18 cellular contexts compared by ENCODE assay signal in the genomic region with DNA sequence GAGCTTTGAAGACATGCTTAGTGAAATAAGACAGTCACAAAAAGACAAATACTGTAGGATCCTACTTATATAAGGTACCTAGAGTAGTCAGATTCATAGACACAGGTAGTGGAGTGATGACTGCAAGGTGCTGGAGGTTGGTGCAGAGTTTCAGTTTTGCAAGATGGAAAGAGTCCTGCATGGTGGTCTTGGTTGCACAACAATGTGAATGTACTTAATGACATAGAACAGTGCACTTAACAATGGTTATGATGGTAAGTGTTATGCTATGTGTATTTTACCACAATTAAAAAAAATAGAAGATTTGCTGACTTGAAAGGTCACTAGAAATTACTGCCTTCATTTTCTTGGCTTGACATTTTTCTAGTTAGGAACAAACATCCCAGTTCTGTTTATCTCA. TPM values are rescaled to one million over a fixed set of nuclear protein-coding genes. Genes with fewer than 3 reads are reported as not detected.
DNase-seq lines count a peak whose midpoint lies in the region; ATAC-seq, FAIRE-seq and TF ChIP-seq lines count a peak whose summit lies in the region.
"Had no signal": no experiment of that assay in that cellular context is flagged by ENCODE, and none has a peak within 500 bp of the region (broad histone marks: within the 10 kb centered on the region; RNA-seq: fewer than 3 reads in every experiment).

No MANE protein-coding gene starts in this region.

- no peaks in the 10 kb centered on the region for H3K9me3 ChIP-seq in GM12878 (replicated peaks; ENCODE audit: control insufficient read depth, insufficient read depth, low read length)
- H3K9me3 ChIP-seq: ascending aorta, thoracic aorta had no signal

- no peak for TF ChIP-seq CTCF in GM12878 (IDR thresholded peaks at IDR 0.05 in 2 of 3, conservative IDR thresholded peaks at IDR 0.05 in 1 of 3; ENCODE audit: control insufficient read depth in 2 of 3, extremely low read depth in 1 of 3, insufficient read depth in 1 of 3, low read depth in 3 of 3, low read length in 3 of 3)

- H3K9ac ChIP-seq in GM12878 (ENCODE audit: control insufficient read depth, insufficient read depth, low read length), result no peak overlapping the region

- SMC1A ChIA-PET in GM12878 (lab: Charles Lee; ENCODE audit: uncharacterized antibody, unreplicated experiment), result interaction anchor here (0.8 to 2.3 kb wide), 2 partner anchors 24 to 51 kb away, joined by 3 to 12 read pairs; no protein-coding TSS in a partner anchor

- no peak for TF ChIP-seq RAD21 in GM12878 (IDR thresholded peaks at IDR 0.05; ENCODE audit: insufficient read depth, low read depth, low read length)

- no peaks in the 10 kb centered on the region for H3K9me3 Mint-ChIP-seq in activated T-cell treated with anti-CD3 and anti-CD28 coated beads, Interleukin-2, amount 50 U/mL, for 4 hours
- no peaks in the 10 kb centered on the region for H3K9me3 Mint-ChIP-seq in activated T-cell treated with anti-CD3 and anti-CD28 coated beads, Interleukin-2, amount 50 U/mL, for 24 hours
- no peaks in the 10 kb centered on the region for H3K9me3 Mint-ChIP-seq in stimulated activated effector memory CD8-positive, alpha-beta T cell treated with anti-CD3 and anti-CD28 coated beads, Interleukin-12 subunit alpha, Interleukin-12 subunit beta, amount 100 ng/mL, for 72 hours
- H3K9me3 Mint-ChIP-seq: dendritic cell treated with granulocyte-macrophage colony-stimulating factor and Interleukin-4, amounts not matched to agents 40 ng/mL and 50 ng/mL, for 4 days; T-helper 1 cell treated with Interleukin-12 subunit alpha and Interleukin-12 subunit beta and Interleukin-4 antibody, amounts not matched to agents 30 μg/mL and 1 μg/mL, for 36 hours had no signal

- no peak for DNase-seq in activated T-cell treated with anti-CD3 and anti-CD28 coated beads, Interleukin-2, amount 50 U/mL, for 4 hours
- no peak for DNase-seq in activated T-cell treated with anti-CD3 and anti-CD28 coated beads, Interleukin-2, amount 50 U/mL, for 24 hours
- DNase-seq in GM12878 (ENCODE audit: low read depth, low spot score) (no peak), NCI-H2227 treated with DMSO at 0.1 percent for 48 hours (lab: John Stamatoyannopoulos, UW) (no peak)
- DNase-seq in stimulated activated effector memory CD8-positive, alpha-beta T cell treated with anti-CD3 and anti-CD28 coated beads, Interleukin-12 subunit alpha, Interleukin-12 subunit beta, amount 100 ng/mL, for 72 hours (ENCODE audit: low spot score in 2 of 2), result no peak
- DNase-seq: activated CD4-positive, alpha-beta T cell treated with anti-CD3 and anti-CD28 coated beads for 1 hour; activated T-cell treated with anti-CD3 and anti-CD28 coated beads, Interleukin-2, amount 50 U/mL, for 48 hours; erythroblast; NCI-H2029; NCI-H774; stimulated activated CD4-positive, alpha-beta T cell treated with anti-CD3 and anti-CD28 coated beads, Interleukin-15, amount 100 ng/mL, for 24 hours had no signal

- H3K27me3 ChIP-seq in GM12878 (replicated peaks in 1 of 2; ENCODE audit: control insufficient read depth in 2 of 2, insufficient read depth in 2 of 2, low read length in 1 of 2), result no peaks in the 10 kb centered on the region
- H3K27me3 ChIP-seq: ascending aorta had no signal

- no peak for TF ChIP-seq POLR2A in GM12878 (IDR thresholded peaks at IDR 0.05; ENCODE audit: low read depth, low read length)

- H3K4me3 Mint-ChIP-seq in activated T-cell treated with anti-CD3 and anti-CD28 coated beads, Interleukin-2, amount 50 U/mL, for 4 hours, result no peak overlapping the region
- no peak overlapping the region for H3K4me3 Mint-ChIP-seq in activated T-cell treated with anti-CD3 and anti-CD28 coated beads, Interleukin-2, amount 50 U/mL, for 24 hours
- H3K4me3 Mint-ChIP-seq in stimulated activated effector memory CD8-positive, alpha-beta T cell treated with anti-CD3 and anti-CD28 coated beads, Interleukin-12 subunit alpha, Interleukin-12 subunit beta, amount 100 ng/mL, for 72 hours, result no peak overlapping the region
- H3K4me3 Mint-ChIP-seq: dendritic cell treated with granulocyte-macrophage colony-stimulating factor and Interleukin-4, amounts not matched to agents 40 ng/mL and 50 ng/mL, for 4 days; T-helper 1 cell treated with Interleukin-12 subunit alpha and Interleukin-12 subunit beta and Interleukin-4 antibody, amounts not matched to agents 30 μg/mL and 1 μg/mL, for 36 hours had no signal

- peak overlapping the region; percentile 76; the same call in 1 of the 2 replicates for H3K4me2 ChIP-seq in GM12878 (ENCODE audit: control insufficient read depth, insufficient read depth)

- FAIRE-seq in GM12878 (lab: Jason Lieb, UNC), result peak; percentile 78

- ATAC-seq in activated T-cell treated with anti-CD3 and anti-CD28 coated beads, Interleukin-2, amount 50 U/mL, for 4 hours, result peak; percentile 47 to 61
- ATAC-seq in HG02973 (IDR thresholded peaks at IDR 0.05; ENCODE audit: unreplicated experiment) (peak; percentile 24), GM12878 (peak; percentile 3; the same call in 1 of the 3 replicates), HG03378 (IDR thresholded peaks at IDR 0.05; ENCODE audit: unreplicated experiment) (no peak), GM18870 (IDR thresholded peaks at IDR 0.05; ENCODE audit: unreplicated experiment) (no peak)
- ATAC-seq in stimulated activated effector memory CD8-positive, alpha-beta T cell treated with anti-CD3 and anti-CD28 coated beads, Interleukin-12 subunit alpha, Interleukin-12 subunit beta, amount 100 ng/mL, for 72 hours, result peak; percentile 53

- peaks cover 68% of the 10 kb centered on the region for H3K4me1 Mint-ChIP-seq in activated T-cell treated with anti-CD3 and anti-CD28 coated beads, Interleukin-2, amount 50 U/mL, for 4 hours (ENCODE audit: low read depth)
- H3K4me1 Mint-ChIP-seq in activated T-cell treated with anti-CD3 and anti-CD28 coated beads, Interleukin-2, amount 50 U/mL, for 24 hours (ENCODE audit: low read depth), result peaks cover 82% of the 10 kb centered on the region
- peaks cover 35% of the 10 kb centered on the region for H3K4me1 Mint-ChIP-seq in stimulated activated effector memory CD8-positive, alpha-beta T cell treated with anti-CD3 and anti-CD28 coated beads, Interleukin-12 subunit alpha, Interleukin-12 subunit beta, amount 100 ng/mL, for 72 hours

- no peaks in the 10 kb centered on the region; a peak in 1 of 4 replicates for H3K36me3 ChIP-seq in GM12878 (ENCODE audit: control insufficient read depth in 2 of 2, insufficient read depth in 2 of 2, low read length in 1 of 2)
- H3K36me3 ChIP-seq: ascending aorta, thoracic aorta had no signal

- H3K79me2 ChIP-seq in GM12878 (ENCODE audit: control insufficient read depth, insufficient read depth, low read length), result peaks cover 100% of the 10 kb centered on the region

- intact Hi-C loops in GM12878 (cut with micrococcal nuclease; ENCODE audit: unreplicated experiment), result loop anchor here (5.0 kb wide), 1 partner anchor 247 kb away; no protein-coding TSS in a partner anchor

- H3K4me1 ChIP-seq in GM12878 (ENCODE audit: control insufficient read depth, insufficient read depth, low read length), result peaks cover 59% of the 10 kb centered on the region

- CTCF ChIA-PET in GM12878 (lab: Yijun Ruan, JAX), result no interaction called here

- TF ChIP-seq EP300 in GM12878 (IDR thresholded peaks at IDR 0.05; ENCODE audit: borderline replicate concordance in 1 of 2, control insufficient read depth in 1 of 2, low read depth in 2 of 2, low read length in 2 of 2), result no peak

- no peaks in the 10 kb centered on the region for H3K36me3 Mint-ChIP-seq in activated T-cell treated with anti-CD3 and anti-CD28 coated beads, Interleukin-2, amount 50 U/mL, for 4 hours (ENCODE audit: insufficient read depth)
- peaks cover 12% of the 10 kb centered on the region for H3K36me3 Mint-ChIP-seq in activated T-cell treated with anti-CD3 and anti-CD28 coated beads, Interleukin-2, amount 50 U/mL, for 24 hours (ENCODE audit: low read depth)
- H3K36me3 Mint-ChIP-seq in stimulated activated effector memory CD8-positive, alpha-beta T cell treated with anti-CD3 and anti-CD28 coated beads, Interleukin-12 subunit alpha, Interleukin-12 subunit beta, amount 100 ng/mL, for 72 hours, result no peaks in the 10 kb centered on the region

- no peak overlapping the region for H2AFZ ChIP-seq in GM12878 (ENCODE audit: control insufficient read depth, low read depth, low read length)

- RAD21 ChIA-PET in GM12878 (lab: Charles Lee; ENCODE audit: unreplicated experiment), result interaction anchor here (3.7 kb wide), 1 partner anchor 24 kb away, joined by 17 read pairs; no protein-coding TSS in a partner anchor

- in situ Hi-C loops in GM12878 (cut with MboI), result no loop called here

- H3K4me3 ChIP-seq in GM12878, result no peak overlapping the region
- H3K4me3 ChIP-seq: ascending aorta, thoracic aorta had no signal

- POLR2A ChIA-PET in GM12878 (lab: Charles Lee), result interaction anchor here (1.2 kb wide), 1 partner anchor 24 kb away, joined by 6 read pairs; no protein-coding TSS in a partner anchor

- no peak overlapping the region for H3K27ac ChIP-seq in GM12878 (ENCODE audit: control insufficient read depth, insufficient read depth)
- H3K27ac ChIP-seq: ascending aorta, thoracic aorta had no signal

- 0 out of 2 replicates have a peak, but pooled peaks cover 2% of the 10 kb centered on the region for H4K20me1 ChIP-seq in GM12878 (ENCODE audit: control insufficient read depth, insufficient read depth)

- H3K27ac Mint-ChIP-seq in activated T-cell treated with anti-CD3 and anti-CD28 coated beads, Interleukin-2, amount 50 U/mL, for 24 hours, result no peak overlapping the region
- no peak overlapping the region for H3K27ac Mint-ChIP-seq in stimulated activated effector memory CD8-positive, alpha-beta T cell treated with anti-CD3 and anti-CD28 coated beads, Interleukin-12 subunit alpha, Interleukin-12 subunit beta, amount 100 ng/mL, for 72 hours
- H3K27ac Mint-ChIP-seq: dendritic cell treated with granulocyte-macrophage colony-stimulating factor and Interleukin-4, amounts not matched to agents 40 ng/mL and 50 ng/mL, for 4 days; T-helper 1 cell treated with Interleukin-12 subunit alpha and Interleukin-12 subunit beta and Interleukin-4 antibody, amounts not matched to agents 30 μg/mL and 1 μg/mL, for 36 hours had no signal

- no TSS peak for BruUV-seq in GM12878 (replicated peaks; lab: Mats Ljungman, UMichigan)

- H3K27me3 Mint-ChIP-seq in activated T-cell treated with anti-CD3 and anti-CD28 coated beads, Interleukin-2, amount 50 U/mL, for 4 hours (ENCODE audit: low read depth), result no peaks in the 10 kb centered on the region
- H3K27me3 Mint-ChIP-seq in activated T-cell treated with anti-CD3 and anti-CD28 coated beads, Interleukin-2, amount 50 U/mL, for 24 hours, result no peaks in the 10 kb centered on the region
- H3K27me3 Mint-ChIP-seq: dendritic cell treated with granulocyte-macrophage colony-stimulating factor and Interleukin-4, amounts not matched to agents 40 ng/mL and 50 ng/mL, for 4 days had no signal

RNA-seq across cellular contexts. Expression of gene CERS6, which starts 9.5 kb away (rescaled TPM):
- total RNA-seq in activated T-cell treated with anti-CD3 and anti-CD28 coated beads, Interleukin-2, amount 50 U/mL, for 4 hours, result 10 to 100 TPM; 14.1 to 17.2 (median 16.7) TPM
- total RNA-seq in GM12878 (2013; cell fraction: nucleolus; rRNA removed), result 29.6 and 30.4 TPM in 2 replicates
- 20.4 and 22.2 TPM in 2 replicates for total RNA-seq in GM12878 (2014; rRNA removed)
- total RNA-seq in GM12878 (2014; rRNA removed; fragmentation: Illumina TruSeq; extraction: Trizol), result 17.6 TPM in 2 replicates
- 15.3 and 17.0 TPM in 2 replicates for total RNA-seq in GM12878 (2021)
- 6.0 TPM for polyA plus RNA-seq in GM12878 (2011; ENCODE audit: low read depth)
- polyA plus RNA-seq in GM12878 (2011; rRNA removed), result 12.0 and 17.6 TPM in 2 replicates
- polyA plus RNA-seq in GM12878 (2011; cell fraction: cytosol; rRNA removed), result 6.1 and 8.2 TPM in 2 replicates
- polyA plus RNA-seq in GM12878 (2011; cell fraction: nucleus; rRNA removed), result 8.5 and 10.0 TPM in 2 replicates
- polyA plus RNA-seq in GM12878 (2012), result 12.5 and 13.9 TPM in 2 replicates
- 19.6 and 24.1 TPM in 2 replicates for polyA plus RNA-seq in GM12878 (2014; fragmentation: Illumina TruSeq; extraction: Trizol)
- polyA plus RNA-seq in GM12878 (2014; fragmentation: Nextera tagmentation; extraction: Ambion mirVana), result 1 to 10 TPM; 1.3 to 2.5 TPM
- 8.8 and 9.4 TPM in 2 replicates for polyA plus RNA-seq in GM12878 (2014; rRNA removed)
- 10 to 100 TPM in 1 of 2 experiments, 1 to 10 TPM in 1; 6.2 to 16.1 TPM for polyA plus RNA-seq in GM12878 (2016; fragmentation: Nextera tagmentation; extraction: Ambion mirVana)
- 18.6 and 19.1 TPM in 2 replicates for polyA minus RNA-seq in GM12878 (2011; rRNA and poly(A)+ RNA removed)
- 6.7 and 8.8 TPM in 2 replicates for polyA minus RNA-seq in GM12878 (2011; cell fraction: cytosol; rRNA and poly(A)+ RNA removed)
- 10.8 and 16.3 TPM in 2 replicates for polyA minus RNA-seq in GM12878 (2011; cell fraction: nucleus; rRNA and poly(A)+ RNA removed)

Comparison
In these comparisons a context has a peak if more than half of its experiments do, and no peak if none do; other contexts are left out.
1. ATAC-seq: peak in activated T-cell treated with anti-CD3 and anti-CD28 coated beads, Interleukin-2, amount 50 U/mL, for 4 hours (2 of 2), HG02973 (single experiment), GM12878 (single experiment) and stimulated activated effector memory CD8-positive, alpha-beta T cell treated with anti-CD3 and anti-CD28 coated beads, Interleukin-12 subunit alpha, Interleukin-12 subunit beta, amount 100 ng/mL, for 72 hours (single experiment); none in HG03378 (single experiment) and GM18870 (single experiment).